ENCODE assay signal across 8 cellular contexts in genomic region chr11:44894217-44894617, GRCh38. TPM values are rescaled to one million over a fixed set of nuclear protein-coding genes. Genes with fewer than 3 reads are reported as not detected.
DNase-seq lines count a peak whose midpoint lies in the region; ATAC-seq and TF ChIP-seq lines count a peak whose summit lies in the region.

No MANE protein-coding gene starts in this region.

- H3K4me3 Mint-ChIP-seq in activated CD4-positive, alpha-beta T cell treated with anti-CD3 and anti-CD28 coated beads, Interleukin-2, amount 10 ng/mL, durations not matched to agents 24 days and 14 days: no peak overlapping the region

- ATAC-seq in GM21786 (IDR thresholded peaks at IDR 0.05; ENCODE audit: unreplicated experiment) (peak; percentile 45), lung (ENCODE audit: insufficient read depth, low FRiP score) (peak; percentile 60), GM19397 (IDR thresholded peaks at IDR 0.05; ENCODE audit: unreplicated experiment) (no peak)

- H3K36me3 ChIP-seq in lung (ENCODE audit: control insufficient read depth in 2 of 2, insufficient read depth in 2 of 2, low read length in 2 of 2): no peaks in the 10 kb centered on the region

- WGBS in lung, 2 donors: 25 to 29% methylated on average over 13 of the region's 13 CpGs

- intact Hi-C loops in activated CD4-positive, alpha-beta T cell treated with anti-CD3 and anti-CD28 coated beads, Interleukin-2, amount 10 ng/mL, durations not matched to agents 24 days and 14 days (cut with micrococcal nuclease): loop anchor here (1.0 to 5.0 kb wide), 3 partner anchors 167 to 337 kb away; no protein-coding TSS in a partner anchor

- H3K27ac Mint-ChIP-seq in activated CD4-positive, alpha-beta T cell treated with anti-CD3 and anti-CD28 coated beads, Interleukin-2, amount 10 ng/mL, durations not matched to agents 24 days and 14 days: no peak overlapping the region

- no peaks in the 10 kb centered on the region for H3K36me3 Mint-ChIP-seq in activated CD4-positive, alpha-beta T cell treated with anti-CD3 and anti-CD28 coated beads, Interleukin-2, amount 10 ng/mL, durations not matched to agents 24 days and 14 days (ENCODE audit: low read depth)

- no peaks in the 10 kb centered on the region for H3K27me3 Mint-ChIP-seq in activated CD4-positive, alpha-beta T cell treated with anti-CD3 and anti-CD28 coated beads, Interleukin-2, amount 10 ng/mL, durations not matched to agents 24 days and 14 days

- peaks cover 0 to 7% of the 10 kb centered on the region in 2 donors for H3K4me1 ChIP-seq in lung (ENCODE audit: control insufficient read depth in 2 of 2, insufficient read depth in 2 of 2, low read length in 2 of 2)

- peak; percentile 61 for TF ChIP-seq CTCF in lung (IDR thresholded peaks at IDR 0.05; ENCODE audit: control extremely low read depth, extremely low read depth)

- H3K27ac ChIP-seq in cingulate gyrus (ENCODE audit: low read depth, low read length) (peak overlapping the region; percentile 65), lung (ENCODE audit: low read depth in 1 of 2, low read length in 1 of 2) (no peak overlapping the region)

- H3K9me3 Mint-ChIP-seq in activated CD4-positive, alpha-beta T cell treated with anti-CD3 and anti-CD28 coated beads, Interleukin-2, amount 10 ng/mL, durations not matched to agents 24 days and 14 days: no peaks in the 10 kb centered on the region

- H3K27me3 ChIP-seq in lung (ENCODE audit: control insufficient read depth, insufficient read depth): no peaks in the 10 kb centered on the region

- H3K9me3 ChIP-seq in lung (ENCODE audit: control insufficient read depth in 2 of 2, insufficient read depth in 1 of 2, low read length in 1 of 2): peaks cover 0 to 6% of the 10 kb centered on the region in 2 donors

- no peak overlapping the region for H3K4me3 ChIP-seq in lung

- no peaks in the 10 kb centered on the region for H3K4me1 Mint-ChIP-seq in activated CD4-positive, alpha-beta T cell treated with anti-CD3 and anti-CD28 coated beads, Interleukin-2, amount 10 ng/mL, durations not matched to agents 24 days and 14 days

- DNase-seq in C1 segment of cervical spinal cord (lab: John Stamatoyannopoulos, UW) (peak in 12 of 14 donors; percentile 5 to 71 (median 33)), NCI-H345 (lab: John Stamatoyannopoulos, UW) (peak; percentile 56), lung (ENCODE audit: low spot score) (no peak)
- peak; percentile 86 for DNase-seq in activated CD4-positive, alpha-beta T cell treated with anti-CD3 and anti-CD28 coated beads, Interleukin-2, amount 10 ng/mL, durations not matched to agents 24 days and 14 days
- DNase-seq in stimulated activated CD8-positive, alpha-beta memory T cell treated with anti-CD3 and anti-CD28 coated beads, Interleukin-15, amount 100 ng/mL, for 24 hours (ENCODE audit: low read depth): peak; percentile 51

RNA-seq across cellular contexts. Expression of gene TP53I11, which starts 56.5 kb away (rescaled TPM):
- total RNA-seq in activated CD4-positive, alpha-beta T cell treated with anti-CD3 and anti-CD28 coated beads, Interleukin-2, amount 10 ng/mL, durations not matched to agents 24 days and 14 days: 8.6 and 9.1 TPM in 2 replicates
- 100 to 1,000 TPM in 1 of 2 donors, 10 to 100 TPM in 1; 51.2 to 134 TPM for total RNA-seq in lung
- 10 to 100 TPM; 64.9 to 79.0 TPM for polyA plus RNA-seq in lung
